8 cellular contexts compared by ENCODE assay signal in genomic region chr9:123929870-123930831, GRCh38. TPM values are rescaled to one million over a fixed set of nuclear protein-coding genes. Genes with fewer than 3 reads are reported as not detected.
A peak's percentile ranks its signal among the peaks of the same experiment; 100 is the strongest.
DNase-seq lines count a peak whose midpoint lies in the region; ATAC-seq and TF ChIP-seq lines count a peak whose summit lies in the region.

Gene DENND1A, minus strand, starts transcription at chr9:123930126. Its CDS starts 221 bp downstream, at chr9:123929905.

- CTCF ChIA-PET in activated CD4-positive, alpha-beta memory T cell treated with anti-CD3 and anti-CD28 coated beads, Interleukin-2, amount 10 ng/mL, durations not matched to agents 7 days and 5 days (lab: Charles Lee), result interaction anchor here (1.5 kb wide), 1 partner anchor 110 kb away, joined by 3 read pairs; no protein-coding TSS in a partner anchor

- H3K4me2 ChIP-seq in BLaER1, result peak within 1 kb of the TSS; percentile 96

- peak within 1 kb of the TSS; percentile 86 for H3K9ac ChIP-seq in BLaER1

- intact Hi-C loops in lower lobe of right lung (cut with DNase I), result no loop called here

- H3K4me3 Mint-ChIP-seq in activated CD4-positive, alpha-beta memory T cell treated with anti-CD3 and anti-CD28 coated beads, Interleukin-2, amount 10 ng/mL, durations not matched to agents 7 days and 5 days, result peak within 1 kb of the TSS; percentile 78

- H3K4me1 ChIP-seq in BLaER1 (peaks cover 56% of the 10 kb centered on the region), lower lobe of right lung (peaks cover 40% of the 10 kb centered on the region)

- peaks cover 38% of the 10 kb centered on the region for H4K20me1 ChIP-seq in BLaER1

- peaks cover 34% of the 10 kb centered on the region for H3K4me1 Mint-ChIP-seq in activated CD4-positive, alpha-beta memory T cell treated with anti-CD3 and anti-CD28 coated beads, Interleukin-2, amount 10 ng/mL, durations not matched to agents 7 days and 5 days

- peak; percentile 75 for ATAC-seq in GM19328 (IDR thresholded peaks at IDR 0.05; ENCODE audit: unreplicated experiment)
- peak; percentile 57 for ATAC-seq in HG03469 (IDR thresholded peaks at IDR 0.05; ENCODE audit: unreplicated experiment)
- ATAC-seq in lower lobe of right lung, result peak; percentile 95 to 96

- no peaks in the 10 kb centered on the region for H3K9me3 Mint-ChIP-seq in activated CD4-positive, alpha-beta memory T cell treated with anti-CD3 and anti-CD28 coated beads, Interleukin-2, amount 10 ng/mL, durations not matched to agents 7 days and 5 days

- H3K4me3 ChIP-seq in BLaER1, result peak within 1 kb of the TSS; percentile 90
- H3K4me3 ChIP-seq in lower lobe of right lung, result peak within 1 kb of the TSS; percentile 72

- TF ChIP-seq CTCF in lower lobe of right lung (IDR thresholded peaks at IDR 0.05), result no peak

- peaks cover 11% of the 10 kb centered on the region for H3K27me3 Mint-ChIP-seq in activated CD4-positive, alpha-beta memory T cell treated with anti-CD3 and anti-CD28 coated beads, Interleukin-2, amount 10 ng/mL, durations not matched to agents 7 days and 5 days

- peak within 1 kb of the TSS; percentile 58 for H3K27ac Mint-ChIP-seq in activated CD4-positive, alpha-beta memory T cell treated with anti-CD3 and anti-CD28 coated beads, Interleukin-2, amount 10 ng/mL, durations not matched to agents 7 days and 5 days

- POLR2A ChIA-PET in activated CD4-positive, alpha-beta memory T cell treated with anti-CD3 and anti-CD28 coated beads, Interleukin-2, amount 10 ng/mL, durations not matched to agents 7 days and 5 days (lab: Charles Lee), result no interaction called here

- H3K36me3 Mint-ChIP-seq in activated CD4-positive, alpha-beta memory T cell treated with anti-CD3 and anti-CD28 coated beads, Interleukin-2, amount 10 ng/mL, durations not matched to agents 7 days and 5 days (ENCODE audit: low read depth), result peaks cover 6% of the 10 kb centered on the region

- DNase-seq in NCI-H774 (lab: John Stamatoyannopoulos, UW) (peak; percentile 95), ecto neural progenitor cell (ENCODE audit: low spot score) (peak; percentile 96), lower lobe of right lung (peak; percentile 92)
- peak; percentile 93 for DNase-seq in activated CD4-positive, alpha-beta memory T cell treated with anti-CD3 and anti-CD28 coated beads, Interleukin-2, amount 10 ng/mL, durations not matched to agents 7 days and 5 days
- DNase-seq in stimulated activated CD4-positive, alpha-beta T cell treated with anti-CD3 and anti-CD28 coated beads, TNF-alpha, amount 100 ng/mL, for 1 hour (ENCODE audit: low read depth in 3 of 3, low spot score in 1 of 3), result peak; percentile 65 to 82 (median 74)

- H3K27ac ChIP-seq in BLaER1, result peak within 1 kb of the TSS; percentile 88
- H3K27ac ChIP-seq in lower lobe of right lung, result peak within 1 kb of the TSS; percentile 65

- H3K36me3 ChIP-seq in BLaER1 (no peaks in the 10 kb centered on the region), lower lobe of right lung (no peaks in the 10 kb centered on the region)

- H3K9me3 ChIP-seq in BLaER1 (peaks cover under 1% of the 10 kb centered on the region; the same call in 1 of the 2 replicates), lower lobe of right lung (no peaks in the 10 kb centered on the region)

- H3K27me3 ChIP-seq in BLaER1, result no peaks in the 10 kb centered on the region
- no peaks in the 10 kb centered on the region for H3K27me3 ChIP-seq in lower lobe of right lung (ENCODE audit: low read depth)

RNA-seq across cellular contexts. Expression of gene DENND1A, which starts in this region (rescaled TPM):
- 10 to 100 TPM; 12.8 to 14.8 TPM for total RNA-seq in activated CD4-positive, alpha-beta memory T cell treated with anti-CD3 and anti-CD28 coated beads, Interleukin-2, amount 10 ng/mL, durations not matched to agents 7 days and 5 days
- 23.0 TPM for total RNA-seq in lower lobe of right lung

Comparison
In these comparisons a context has a peak if more than half of its experiments do, and no peak if none do; other contexts are left out.
1. Peak in every context shown above with its lines: DNase-seq, ATAC-seq, H3K4me3 ChIP-seq and H3K27ac ChIP-seq.